15 cellular contexts compared by ENCODE assay signal in genomic region chr6:2118136-2118535, GRCh38.
"Had no signal": no experiment of that assay in that cellular context is flagged by ENCODE, and none has a peak within 500 bp of the region (broad histone marks: within the 10 kb centered on the region; RNA-seq: fewer than 3 reads in every experiment).

No MANE protein-coding gene starts in this region.

- H3K27ac ChIP-seq: colonic mucosa, right atrium auricular region, sigmoid colon, skin epidermis, testis had no signal

- DNase-seq: colonic mucosa; effector CD8-positive, alpha-beta T cell; islet precursor cell; mammary epithelial cell; mucosa of descending colon; natural killer cell; sigmoid colon; stimulated activated CD4-positive, alpha-beta T cell treated with anti-CD3 and anti-CD28 coated beads, Interleukin-2, amount 100 ng/mL, for 24 hours; stimulated activated CD4-positive, alpha-beta T cell treated with anti-CD3 and anti-CD28 coated beads, Interleukin-4, amount 100 ng/mL, for 4 hours; stimulated activated naive B cell treated with anti-CD40 and anti-IgM and Interleukin-4, amounts not matched to agents 10 μg/mL and 1 μg/mL and 100 μg/mL, for 72 hours; stimulated activated naive CD8-positive, alpha-beta T cell treated with anti-CD3 and anti-CD28 coated beads, Interleukin-15, amount 100 ng/mL, for 72 hours; testis; trophoblast cell had no signal

- H3K4me3 ChIP-seq: colonic mucosa, mucosa of descending colon, right atrium auricular region, sigmoid colon, skin epidermis, testis had no signal

- H3K4me1 ChIP-seq: colonic mucosa, right atrium auricular region, sigmoid colon, testis had no signal

- H3K9me3 ChIP-seq: colonic mucosa, mucosa of descending colon, right atrium auricular region, sigmoid colon, testis had no signal

- H3K27me3 ChIP-seq: colonic mucosa, right atrium auricular region, sigmoid colon, testis had no signal

- H3K36me3 ChIP-seq: colonic mucosa, right atrium auricular region, sigmoid colon had no signal
